In genomic region chr12:92566448-92567040, GRCh38 we compare ENCODE assay signal across 14 cellular contexts.
DNase-seq lines count a peak whose midpoint lies in the region; ATAC-seq and TF ChIP-seq lines count a peak whose summit lies in the region.
"Had no signal": no experiment of that assay in that cellular context is flagged by ENCODE, and none has a peak within 500 bp of the region (broad histone marks: within the 10 kb centered on the region; RNA-seq: fewer than 3 reads in every experiment).

No MANE protein-coding gene starts in this region.

- intact Hi-C loops in activated B cell treated with CpG ODN at 0.5 μM for 24 hours (cut with micrococcal nuclease): no loop called here

- no peaks in the 10 kb centered on the region for H3K27me3 Mint-ChIP-seq in activated naive CD4-positive, alpha-beta T cell treated with anti-CD3 and anti-CD28 coated beads, Interleukin-2, amount 50 U/mL, for 24 hours
- H3K27me3 Mint-ChIP-seq in activated naive CD4-positive, alpha-beta T cell treated with anti-CD3 and anti-CD28 coated beads, Interleukin-2, amount 10 ng/mL, durations not matched to agents 7 days and 5 days: no peaks in the 10 kb centered on the region
- no peaks in the 10 kb centered on the region for H3K27me3 Mint-ChIP-seq in activated B cell treated with CpG ODN at 0.5 μM for 24 hours
- no peaks in the 10 kb centered on the region for H3K27me3 Mint-ChIP-seq in T-helper 17 cell

- POLR2A ChIA-PET in activated B cell treated with CpG ODN at 0.5 μM for 24 hours (lab: Charles Lee): interaction anchor here (0.6 to 2.7 kb wide), 8 partner anchors 10 to 425 kb away, joined by 3 to 18 read pairs (median 3); partner anchors contain the start of gene BTG1

- H3K9me3 Mint-ChIP-seq in activated naive CD4-positive, alpha-beta T cell treated with anti-CD3 and anti-CD28 coated beads, Interleukin-2, amount 50 U/mL, for 24 hours: peaks cover 6% of the 10 kb centered on the region
- H3K9me3 Mint-ChIP-seq in activated naive CD4-positive, alpha-beta T cell treated with anti-CD3 and anti-CD28 coated beads, Interleukin-2, amount 10 ng/mL, durations not matched to agents 7 days and 5 days: peaks cover 18% of the 10 kb centered on the region
- peaks cover 5% of the 10 kb centered on the region for H3K9me3 Mint-ChIP-seq in activated B cell treated with CpG ODN at 0.5 μM for 24 hours
- H3K9me3 Mint-ChIP-seq: H9 had no signal

- peaks cover 2% of the 10 kb centered on the region for H3K36me3 Mint-ChIP-seq in activated naive CD4-positive, alpha-beta T cell treated with anti-CD3 and anti-CD28 coated beads, Interleukin-2, amount 50 U/mL, for 24 hours
- H3K36me3 Mint-ChIP-seq in activated naive CD4-positive, alpha-beta T cell treated with anti-CD3 and anti-CD28 coated beads, Interleukin-2, amount 10 ng/mL, durations not matched to agents 7 days and 5 days: peaks cover 20% of the 10 kb centered on the region
- H3K36me3 Mint-ChIP-seq in activated B cell treated with CpG ODN at 0.5 μM for 24 hours (ENCODE audit: low read depth): peaks cover 12% of the 10 kb centered on the region
- peaks cover 2% of the 10 kb centered on the region for H3K36me3 Mint-ChIP-seq in T-helper 17 cell (ENCODE audit: low read depth)

- no peak for DNase-seq in activated naive CD4-positive, alpha-beta T cell treated with anti-CD3 and anti-CD28 coated beads, Interleukin-2, amount 10 ng/mL, durations not matched to agents 7 days and 5 days
- DNase-seq in activated B cell treated with CpG ODN at 0.5 μM for 24 hours (no peak), fibroblast of villous mesenchyme (ENCODE audit: low read depth) (peak; percentile 18), T-helper 17 cell (no peak), GM20000 (ENCODE audit: low spot score) (no peak), ureter (ENCODE audit: low spot score) (no peak)
- DNase-seq: ACHN; CD8-positive, alpha-beta T cell; GF-D8; H9; Karpas-422; NCI-H1105 treated with DMSO at 0.1 percent for 48 hours; NCI-H187 had no signal

- peak overlapping the region; percentile 36 for H3K27ac Mint-ChIP-seq in activated naive CD4-positive, alpha-beta T cell treated with anti-CD3 and anti-CD28 coated beads, Interleukin-2, amount 50 U/mL, for 24 hours
- no peak overlapping the region for H3K27ac Mint-ChIP-seq in activated naive CD4-positive, alpha-beta T cell treated with anti-CD3 and anti-CD28 coated beads, Interleukin-2, amount 10 ng/mL, durations not matched to agents 7 days and 5 days
- peak overlapping the region; percentile 62 for H3K27ac Mint-ChIP-seq in activated B cell treated with CpG ODN at 0.5 μM for 24 hours
- H3K27ac Mint-ChIP-seq in T-helper 17 cell: no peak overlapping the region
- H3K27ac Mint-ChIP-seq: CD8-positive, alpha-beta T cell; H9 had no signal

- peaks cover 33% of the 10 kb centered on the region for H3K4me1 Mint-ChIP-seq in activated naive CD4-positive, alpha-beta T cell treated with anti-CD3 and anti-CD28 coated beads, Interleukin-2, amount 50 U/mL, for 24 hours
- H3K4me1 Mint-ChIP-seq in activated naive CD4-positive, alpha-beta T cell treated with anti-CD3 and anti-CD28 coated beads, Interleukin-2, amount 10 ng/mL, durations not matched to agents 7 days and 5 days: peaks cover 26% of the 10 kb centered on the region
- H3K4me1 Mint-ChIP-seq in activated B cell treated with CpG ODN at 0.5 μM for 24 hours (peaks cover 57% of the 10 kb centered on the region), T-helper 17 cell (peaks cover 2% of the 10 kb centered on the region)

- no peak overlapping the region for H3K4me3 ChIP-seq in fibroblast of villous mesenchyme (ENCODE audit: low read depth, low read length)

- H3K9me3 ChIP-seq in T-helper 17 cell (ENCODE audit: control insufficient read depth, low read length, poor library complexity, severe bottlenecking): no peaks in the 10 kb centered on the region

- ATAC-seq in activated B cell treated with CpG ODN at 0.5 μM for 24 hours (ENCODE audit: low read depth) (no peak), T-helper 17 cell (no peak)
- ATAC-seq: CD8-positive, alpha-beta T cell had no signal

- TF ChIP-seq CTCF in activated B cell treated with CpG ODN at 0.5 μM for 24 hours (IDR thresholded peaks at IDR 0.05) (no peak), fibroblast of villous mesenchyme (IDR thresholded peaks at IDR 0.05; ENCODE audit: insufficient read depth, low read depth, low read length) (no peak), GM20000 (IDR thresholded peaks at IDR 0.05; ENCODE audit: extremely low read depth, missing control alignments) (no peak)

- CTCF ChIA-PET in activated naive CD4-positive, alpha-beta T cell treated with anti-CD3 and anti-CD28 coated beads, Interleukin-2, amount 10 ng/mL, durations not matched to agents 7 days and 5 days (lab: Charles Lee): interaction anchor here (0.6 to 0.8 kb wide), 3 partner anchors 66 to 158 kb away, joined by 3 to 5 read pairs (median 3); no protein-coding TSS in a partner anchor
- CTCF ChIA-PET in activated B cell treated with CpG ODN at 0.5 μM for 24 hours (lab: Charles Lee): interaction anchor here (1.0 to 1.7 kb wide), 4 partner anchors 64 to 1184 kb away, joined by 3 to 6 read pairs (median 4); partner anchors contain the start of gene BTG1

- H3K4me3 Mint-ChIP-seq in activated naive CD4-positive, alpha-beta T cell treated with anti-CD3 and anti-CD28 coated beads, Interleukin-2, amount 50 U/mL, for 24 hours: no peak overlapping the region
- no peak overlapping the region for H3K4me3 Mint-ChIP-seq in activated naive CD4-positive, alpha-beta T cell treated with anti-CD3 and anti-CD28 coated beads, Interleukin-2, amount 10 ng/mL, durations not matched to agents 7 days and 5 days
- no peak overlapping the region for H3K4me3 Mint-ChIP-seq in activated B cell treated with CpG ODN at 0.5 μM for 24 hours
- H3K4me3 Mint-ChIP-seq in T-helper 17 cell: no peak overlapping the region
- H3K4me3 Mint-ChIP-seq: CD8-positive, alpha-beta T cell; H9 had no signal

Comparison
In these comparisons a context has a peak if more than half of its experiments do, and no peak if none do; other contexts are left out.
1. H3K27ac Mint-ChIP-seq: peak in activated naive CD4-positive, alpha-beta T cell treated with anti-CD3 and anti-CD28 coated beads, Interleukin-2, amount 50 U/mL, for 24 hours (single experiment) and activated B cell treated with CpG ODN at 0.5 μM for 24 hours (single experiment); none in activated naive CD4-positive, alpha-beta T cell treated with anti-CD3 and anti-CD28 coated beads, Interleukin-2, amount 10 ng/mL, durations not matched to agents 7 days and 5 days (single experiment) and T-helper 17 cell (single experiment).